Comparison of ENCODE assay signal across 18 cellular contexts in the genomic region with DNA sequence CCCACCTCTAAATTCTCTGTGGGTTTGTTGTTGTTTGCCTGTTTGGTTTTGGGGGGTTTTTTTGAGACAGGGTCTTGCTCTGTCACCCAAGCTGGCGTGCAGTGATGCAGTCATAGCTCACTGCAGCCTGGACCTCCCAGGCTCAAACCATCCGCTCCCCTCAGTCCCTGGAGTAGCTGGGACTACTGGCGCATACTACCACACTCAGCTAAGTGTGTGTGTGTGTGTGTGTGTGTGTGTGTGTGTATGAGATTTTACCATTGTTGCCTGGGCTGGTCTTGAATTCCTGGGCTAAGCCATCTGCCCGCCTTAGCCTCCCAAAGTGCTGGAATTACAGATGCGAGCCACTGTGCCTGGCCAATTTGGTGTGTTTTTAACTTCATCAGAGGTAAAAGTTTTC.
DNase-seq lines count a peak whose midpoint lies in the region; ATAC-seq and TF ChIP-seq lines count a peak whose summit lies in the region.
"Had no signal": no experiment of that assay in that cellular context is flagged by ENCODE, and none has a peak within 500 bp of the region (broad histone marks: within the 10 kb centered on the region; RNA-seq: fewer than 3 reads in every experiment).

No MANE protein-coding gene starts in this region.

- H3K36me3 Mint-ChIP-seq in T-helper 2 cell treated with Interferon-gamma antibody and Interleukin-4, amounts not matched to agents 5 μg/mL and 100 μg/mL, for 36 hours (ENCODE audit: low read depth), result peaks cover 18% of the 10 kb centered on the region
- H3K36me3 Mint-ChIP-seq in CD4-positive, CD25-positive, alpha-beta regulatory T cell, result peaks cover 7% of the 10 kb centered on the region
- H3K36me3 Mint-ChIP-seq in WTC11, result no peaks in the 10 kb centered on the region
- peaks cover 0 to 16% (median 0%) of the 10 kb centered on the region in 5 donors for H3K36me3 Mint-ChIP-seq in naive thymus-derived CD4-positive, alpha-beta T cell
- H3K36me3 Mint-ChIP-seq in mesothelial cell of epicardium, result no peaks in the 10 kb centered on the region

- peaks cover 43% of the 10 kb centered on the region for H3K4me1 ChIP-seq in CD4-positive, CD25-positive, alpha-beta regulatory T cell (ENCODE audit: control insufficient read depth, insufficient read depth, low read length, poor library complexity, severe bottlenecking)
- H3K4me1 ChIP-seq in naive thymus-derived CD4-positive, alpha-beta T cell (ENCODE audit: control insufficient read depth in 2 of 2, insufficient read depth in 2 of 2, low read length in 2 of 2), result peaks cover 26 to 36% of the 10 kb centered on the region in 2 donors
- H3K4me1 ChIP-seq: A549, tibial artery had no signal

- CTCF ChIA-PET in WTC11 (lab: Charles Lee), result no interaction called here
- CTCF ChIA-PET in naive thymus-derived CD4-positive, alpha-beta T cell (lab: Charles Lee), result no interaction called here

- POLR2A ChIA-PET in WTC11 (lab: Charles Lee), result no interaction called here
- POLR2A ChIA-PET in naive thymus-derived CD4-positive, alpha-beta T cell (lab: Charles Lee), result no interaction called here

- peak overlapping the region; percentile 69 for H3K4me3 ChIP-seq in CD4-positive, CD25-positive, alpha-beta regulatory T cell (ENCODE audit: low read depth, low read length)
- H3K4me3 ChIP-seq in naive thymus-derived CD4-positive, alpha-beta T cell (ENCODE audit: low read length), result peak overlapping the region; percentile 72
- H3K4me3 ChIP-seq: A549, dorsolateral prefrontal cortex, tibial artery had no signal

- intact Hi-C loops in naive thymus-derived CD4-positive, alpha-beta T cell (cut with micrococcal nuclease), result loop anchor here (2.0 to 10.0 kb wide), 6 partner anchors 19 to 793 kb away; a partner anchor contains a TSS

- no peak for ATAC-seq in CD4-positive, CD25-positive, alpha-beta regulatory T cell (ENCODE audit: low read depth in 2 of 2)
- ATAC-seq in WTC11 (no peak), GM18858 (IDR thresholded peaks at IDR 0.05; ENCODE audit: unreplicated experiment) (no peak)
- ATAC-seq in naive thymus-derived CD4-positive, alpha-beta T cell, result no peak
- ATAC-seq: A549 had no signal

- no peaks in the 10 kb centered on the region for H3K9me3 Mint-ChIP-seq in T-helper 2 cell treated with Interferon-gamma antibody and Interleukin-4, amounts not matched to agents 5 μg/mL and 100 μg/mL, for 36 hours
- H3K9me3 Mint-ChIP-seq in CD4-positive, CD25-positive, alpha-beta regulatory T cell, result no peaks in the 10 kb centered on the region
- H3K9me3 Mint-ChIP-seq in WTC11 (no peaks in the 10 kb centered on the region), mesothelial cell of epicardium (no peaks in the 10 kb centered on the region)
- H3K9me3 Mint-ChIP-seq in naive thymus-derived CD4-positive, alpha-beta T cell, result peaks cover 0 to 4% (median 0%) of the 10 kb centered on the region in 11 donors

- no peak overlapping the region for H3K27ac ChIP-seq in CD4-positive, CD25-positive, alpha-beta regulatory T cell (ENCODE audit: insufficient read depth, low read length, poor library complexity, severe bottlenecking)
- no peak overlapping the region for H3K27ac ChIP-seq in naive thymus-derived CD4-positive, alpha-beta T cell (ENCODE audit: low read depth, low read length)
- H3K27ac ChIP-seq: RWPE1, tibial artery had no signal

- H3K4me1 Mint-ChIP-seq in T-helper 2 cell treated with Interferon-gamma antibody and Interleukin-4, amounts not matched to agents 5 μg/mL and 100 μg/mL, for 36 hours (ENCODE audit: low read depth), result peaks cover 58% of the 10 kb centered on the region
- H3K4me1 Mint-ChIP-seq in CD4-positive, CD25-positive, alpha-beta regulatory T cell, result peaks cover 16 to 86% (median 61%) of the 10 kb centered on the region in 4 donors
- H3K4me1 Mint-ChIP-seq in WTC11 (peaks cover 45% of the 10 kb centered on the region), mesothelial cell of epicardium (peaks cover 32% of the 10 kb centered on the region)
- H3K4me1 Mint-ChIP-seq in naive thymus-derived CD4-positive, alpha-beta T cell, result peaks cover 37 to 80% (median 54%) of the 10 kb centered on the region in 7 donors

- DNase-seq in T-helper 2 cell treated with Interferon-gamma antibody and Interleukin-4, amounts not matched to agents 5 μg/mL and 100 μg/mL, for 36 hours (ENCODE audit: low spot score), result no peak
- DNase-seq in T-helper 2 cell (no peak), WTC11 (ENCODE audit: low spot score) (no peak), SKM-1 (lab: John Stamatoyannopoulos, UW; ENCODE audit: unreplicated experiment) (no peak), mesothelial cell of epicardium (ENCODE audit: low spot score in 2 of 2, unreplicated experiment in 2 of 2) (no peak)
- DNase-seq in CD4-positive, CD25-positive, alpha-beta regulatory T cell, result no peak
- DNase-seq in naive thymus-derived CD4-positive, alpha-beta T cell, result no peak
- DNase-seq: EL; erythroblast; GOT3; mesenchymal stem cell; NCI-H1436; NK-92 treated with Interleukin-12 subunit alpha and Interleukin-12 subunit beta, amount 100 ng/mL, for 24 hours; tibial artery had no signal

- no peaks in the 10 kb centered on the region for H3K9me3 ChIP-seq in CD4-positive, CD25-positive, alpha-beta regulatory T cell (ENCODE audit: control insufficient read depth in 2 of 2, low read length in 2 of 2)
- no peaks in the 10 kb centered on the region for H3K9me3 ChIP-seq in naive thymus-derived CD4-positive, alpha-beta T cell (ENCODE audit: control insufficient read depth in 2 of 3, low read length in 3 of 3)
- H3K9me3 ChIP-seq: A549, tibial artery had no signal

- no peaks in the 10 kb centered on the region for H3K27me3 Mint-ChIP-seq in T-helper 2 cell treated with Interferon-gamma antibody and Interleukin-4, amounts not matched to agents 5 μg/mL and 100 μg/mL, for 36 hours (ENCODE audit: low read depth)
- H3K27me3 Mint-ChIP-seq in CD4-positive, CD25-positive, alpha-beta regulatory T cell, result no peaks in the 10 kb centered on the region
- no peaks in the 10 kb centered on the region for H3K27me3 Mint-ChIP-seq in WTC11 (ENCODE audit: low read depth)
- peaks cover 0 to 3% (median 0%) of the 10 kb centered on the region in 5 donors for H3K27me3 Mint-ChIP-seq in naive thymus-derived CD4-positive, alpha-beta T cell
- H3K27me3 Mint-ChIP-seq in mesothelial cell of epicardium (ENCODE audit: low read depth), result peaks cover 8% of the 10 kb centered on the region

- peak overlapping the region; percentile 74 for H3K4me3 Mint-ChIP-seq in T-helper 2 cell treated with Interferon-gamma antibody and Interleukin-4, amounts not matched to agents 5 μg/mL and 100 μg/mL, for 36 hours
- peak overlapping the region; percentile 35 to 82 (median 73) for H3K4me3 Mint-ChIP-seq in CD4-positive, CD25-positive, alpha-beta regulatory T cell
- no peak overlapping the region for H3K4me3 Mint-ChIP-seq in WTC11
- H3K4me3 Mint-ChIP-seq in naive thymus-derived CD4-positive, alpha-beta T cell, result peak overlapping the region in 9 of 10 donors; percentile 12 to 84 (median 73)
- H3K4me3 Mint-ChIP-seq in mesothelial cell of epicardium, result no peak overlapping the region

- TF ChIP-seq CTCF in WTC11 (IDR thresholded peaks at IDR 0.05) (no peak), mesothelial cell of epicardium (IDR thresholded peaks at IDR 0.05; ENCODE audit: unreplicated experiment) (no peak)

- H3K27ac Mint-ChIP-seq in T-helper 2 cell treated with Interferon-gamma antibody and Interleukin-4, amounts not matched to agents 5 μg/mL and 100 μg/mL, for 36 hours, result peak overlapping the region; percentile 85
- peak overlapping the region; percentile 9 to 98 (median 90) for H3K27ac Mint-ChIP-seq in CD4-positive, CD25-positive, alpha-beta regulatory T cell
- 0 out of 2 replicates have a peak overlapping the region, but pooled peaks have one; percentile 81 for H3K27ac Mint-ChIP-seq in WTC11
- H3K27ac Mint-ChIP-seq in naive thymus-derived CD4-positive, alpha-beta T cell, result peak overlapping the region; percentile 62 to 96 (median 90)
- no peak overlapping the region for H3K27ac Mint-ChIP-seq in mesothelial cell of epicardium

- H3K27me3 ChIP-seq in CD4-positive, CD25-positive, alpha-beta regulatory T cell (ENCODE audit: control insufficient read depth, insufficient read depth, low read length), result no peaks in the 10 kb centered on the region
- no peaks in the 10 kb centered on the region for H3K27me3 ChIP-seq in naive thymus-derived CD4-positive, alpha-beta T cell (ENCODE audit: control insufficient read depth in 2 of 2, insufficient read depth in 2 of 2, low read length in 2 of 2)
- H3K27me3 ChIP-seq: tibial artery had no signal

- peaks cover 6% of the 10 kb centered on the region for H3K36me3 ChIP-seq in CD4-positive, CD25-positive, alpha-beta regulatory T cell (ENCODE audit: control insufficient read depth, insufficient read depth, low read length)
- H3K36me3 ChIP-seq in naive thymus-derived CD4-positive, alpha-beta T cell (ENCODE audit: control insufficient read depth in 2 of 3, insufficient read depth in 3 of 3, low read length in 3 of 3), result no peaks in the 10 kb centered on the region
- H3K36me3 ChIP-seq: tibial artery had no signal

TF ChIP-seq in WTC11, 78 proteins besides CTCF, POLR2A, EP300 and RAD21:
- TF ChIP-seq NFYB (CRISPR knock-in tag; conservative IDR thresholded peaks at IDR 0.05; ENCODE audit: low read depth), result no peak
- no peak for TF ChIP-seq NR1H2 (CRISPR knock-in tag; IDR thresholded peaks at IDR 0.05)
- no peak for TF ChIP-seq ZNF423 (CRISPR knock-in tag; IDR thresholded peaks at IDR 0.05)
- TF ChIP-seq, protein P1, sequence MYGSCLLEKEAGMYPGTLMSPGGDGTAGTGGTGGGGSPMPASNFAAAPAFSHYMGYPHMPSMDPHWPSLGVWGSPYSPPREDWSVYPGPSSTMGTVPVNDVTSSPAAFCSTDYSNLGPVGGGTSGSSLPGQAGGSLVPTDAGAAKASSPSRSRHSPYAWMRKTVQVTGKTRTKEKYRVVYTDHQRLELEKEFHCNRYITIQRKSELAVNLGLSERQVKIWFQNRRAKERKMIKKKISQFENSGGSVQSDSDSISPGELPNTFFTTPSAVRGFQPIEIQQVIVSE (CRISPR knock-in tag; IDR thresholded peaks at IDR 0.05; ENCODE audit: borderline replicate concordance), result no peak
- no peak for TF ChIP-seq TEAD4 (CRISPR knock-in tag; IDR thresholded peaks at IDR 0.05)
- no peak for TF ChIP-seq ZNF671 (CRISPR knock-in tag; IDR thresholded peaks at IDR 0.05)
- TF ChIP-seq, protein P2, sequence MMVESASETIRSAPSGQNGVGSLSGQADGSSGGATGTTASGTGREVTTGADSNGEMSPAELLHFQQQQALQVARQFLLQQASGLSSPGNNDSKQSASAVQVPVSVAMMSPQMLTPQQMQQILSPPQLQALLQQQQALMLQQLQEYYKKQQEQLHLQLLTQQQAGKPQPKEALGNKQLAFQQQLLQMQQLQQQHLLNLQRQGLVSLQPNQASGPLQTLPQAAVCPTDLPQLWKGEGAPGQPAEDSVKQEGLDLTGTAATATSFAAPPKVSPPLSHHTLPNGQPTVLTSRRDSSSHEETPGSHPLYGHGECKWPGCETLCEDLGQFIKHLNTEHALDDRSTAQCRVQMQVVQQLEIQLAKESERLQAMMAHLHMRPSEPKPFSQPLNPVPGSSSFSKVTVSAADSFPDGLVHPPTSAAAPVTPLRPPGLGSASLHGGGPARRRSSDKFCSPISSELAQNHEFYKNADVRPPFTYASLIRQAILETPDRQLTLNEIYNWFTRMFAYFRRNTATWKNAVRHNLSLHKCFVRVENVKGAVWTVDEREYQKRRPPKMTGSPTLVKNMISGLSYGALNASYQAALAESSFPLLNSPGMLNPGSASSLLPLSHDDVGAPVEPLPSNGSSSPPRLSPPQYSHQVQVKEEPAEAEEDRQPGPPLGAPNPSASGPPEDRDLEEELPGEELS (CRISPR knock-in tag; IDR thresholded peaks at IDR 0.05), result no peak
TF ChIP-seq in WTC11: peak in this region for 0.

Comparison
In these comparisons a context has a peak if more than half of its experiments do, and no peak if none do; other contexts are left out.
1. H3K4me3 Mint-ChIP-seq: peak in T-helper 2 cell treated with Interferon-gamma antibody and Interleukin-4, amounts not matched to agents 5 μg/mL and 100 μg/mL, for 36 hours (single experiment), CD4-positive, CD25-positive, alpha-beta regulatory T cell (4 of 4) and naive thymus-derived CD4-positive, alpha-beta T cell (9 of 10); none in WTC11 (single experiment) and mesothelial cell of epicardium (single experiment).